In genomic region chr2:33909945-33910344, GRCh38 we compare ENCODE assay signal across 22 cellular contexts.
DNase-seq lines count a peak whose midpoint lies in the region; ATAC-seq, FAIRE-seq and TF ChIP-seq lines count a peak whose summit lies in the region.
"Had no signal": no experiment of that assay in that cellular context is flagged by ENCODE, and none has a peak within 500 bp of the region (broad histone marks: within the 10 kb centered on the region; RNA-seq: fewer than 3 reads in every experiment).

No MANE protein-coding gene starts in this region.

- TF ChIP-seq CTCF in A673 (conservative IDR thresholded peaks at IDR 0.05; ENCODE audit: low read depth, low read length) (no peak), H1 (IDR thresholded peaks at IDR 0.05; ENCODE audit: control extremely low read depth in 1 of 3, insufficient read depth in 1 of 3, low read depth in 1 of 3, low read length in 3 of 3) (no peak), liver (IDR thresholded peaks at IDR 0.05; ENCODE audit: low read depth, low read length, missing input control) (no peak), endodermal cell (conservative IDR thresholded peaks at IDR 0.05) (no peak)

- intact Hi-C loops in A673 (cut with micrococcal nuclease; ENCODE audit: unreplicated experiment) = no loop called here

- no peak overlapping the region for H2AK5ac ChIP-seq in H1 (ENCODE audit: low read depth, low read length)

- H3K4me2 ChIP-seq in H1 (ENCODE audit: insufficient read depth in 1 of 2, low read depth in 2 of 2, low read length in 2 of 2) = no peak overlapping the region
- no peak overlapping the region for H3K4me2 ChIP-seq in Karpas-422 (ENCODE audit: low read depth, low read length, poor library complexity, severe bottlenecking)
- H3K4me2 ChIP-seq: A549 had no signal

- no peak for ATAC-seq in HG02938 (IDR thresholded peaks at IDR 0.05; ENCODE audit: unreplicated experiment)
- ATAC-seq: A549, K562, Panc1 had no signal

- H3K4me3 ChIP-seq in A673 (ENCODE audit: low read depth, low read length, poor library complexity, severe bottlenecking) (no peak overlapping the region), H1 (ENCODE audit: extremely low read depth in 1 of 4, insufficient read depth in 2 of 4, low read depth in 3 of 4, low read length in 4 of 4) (no peak overlapping the region), liver (ENCODE audit: low read depth in 1 of 3, low read length in 3 of 3) (no peak overlapping the region), Karpas-422 (ENCODE audit: low read length) (no peak overlapping the region), endodermal cell (ENCODE audit: low read length) (no peak overlapping the region)
- H3K4me3 ChIP-seq: A549, K562, SJSA1 had no signal

- H3K56ac ChIP-seq in H1 (replicated peaks; ENCODE audit: insufficient read length, low read depth, low read length) = no peak overlapping the region

- H3K18ac ChIP-seq in H1 (ENCODE audit: extremely low read depth, low read length) = no peak overlapping the region

- peaks cover 25% of the 10 kb centered on the region for H3K9me3 Mint-ChIP-seq in endodermal cell

- no peaks in the 10 kb centered on the region for H3K9me2 ChIP-seq in Karpas-422 (replicated peaks; ENCODE audit: insufficient read depth, low read length)

- no peaks in the 10 kb centered on the region for H3K27me3 ChIP-seq in A673 (replicated peaks; ENCODE audit: insufficient read depth, low read depth, low read length, poor library complexity)
- no peaks in the 10 kb centered on the region for H3K27me3 ChIP-seq in H1 (replicated peaks in 1 of 4; ENCODE audit: control insufficient read depth in 3 of 4, extremely low read depth in 1 of 4, insufficient read depth in 3 of 4, low read length in 3 of 4)
- H3K27me3 ChIP-seq in liver (ENCODE audit: control insufficient read depth in 4 of 4, insufficient read depth in 4 of 4, low read length in 3 of 4) = no peaks in the 10 kb centered on the region
- no peaks in the 10 kb centered on the region for H3K27me3 ChIP-seq in Karpas-422 (ENCODE audit: low read length)
- no peaks in the 10 kb centered on the region for H3K27me3 ChIP-seq in endodermal cell (ENCODE audit: control insufficient read depth, insufficient read depth, low read length, poor library complexity, severe bottlenecking)
- H3K27me3 ChIP-seq: SJSA1 had no signal

- H3K79me1 ChIP-seq in H1 (ENCODE audit: low read depth, low read length) = no peaks in the 10 kb centered on the region

- H3K4me3 Mint-ChIP-seq in endodermal cell = no peak overlapping the region
- H3K4me3 Mint-ChIP-seq: CD4-positive, CD25-positive, alpha-beta regulatory T cell had no signal

- H4K20me1 ChIP-seq in H1 (replicated peaks in 1 of 2; ENCODE audit: control insufficient read depth in 1 of 2, insufficient read depth in 2 of 2, low read length in 2 of 2) (no peaks in the 10 kb centered on the region), Karpas-422 (ENCODE audit: insufficient read depth, low read depth, low read length) (no peaks in the 10 kb centered on the region)

- no peak overlapping the region for H3K23ac ChIP-seq in H1 (ENCODE audit: insufficient read length)

- 93% methylated on average over 4 of the region's 4 CpGs; no CpG with 5 or more reads in 1 of the 2 experiments for WGBS in H1 (ENCODE audit: extremely low coverage in 1 of 2, insufficient coverage in 1 of 2, insufficient read length in 1 of 2, insufficient replicate concordance in 2 of 2, low coverage in 1 of 2, low lambda C conversion rate in 2 of 2, missing lambda C conversion rate in 1 of 2), 2 experiments
- 41% methylated on average over 4 of the region's 4 CpGs for WGBS in liver
- 94 to 95% methylated on average over 4 of the region's 4 CpGs for WGBS in endodermal cell (ENCODE audit: insufficient coverage in 1 of 2, insufficient read length in 1 of 2), 2 experiments

- CTCF ChIA-PET in A673 (lab: Charles Lee) (no interaction called here), H1 (lab: Charles Lee; ENCODE audit: partially characterized antibody) (no interaction called here)

- no peak overlapping the region for H2BK20ac ChIP-seq in H1 (ENCODE audit: low read length)

- no peak overlapping the region for H2BK120ac ChIP-seq in H1 (replicated peaks; ENCODE audit: low read depth, low read length)

- no peaks in the 10 kb centered on the region for H3K79me2 ChIP-seq in H1 (ENCODE audit: control insufficient read depth in 1 of 2, insufficient read depth in 2 of 2, low read length in 2 of 2)
- H3K79me2 ChIP-seq in Karpas-422 (ENCODE audit: low read length) = no peaks in the 10 kb centered on the region

- no peak overlapping the region for H4K91ac ChIP-seq in H1 (replicated peaks; ENCODE audit: insufficient read length, low read length)

- no peak overlapping the region for H3K27ac Mint-ChIP-seq in endodermal cell
- H3K27ac Mint-ChIP-seq: CD4-positive, CD25-positive, alpha-beta regulatory T cell had no signal

- BruUV-seq in A673 (replicated peaks; lab: Mats Ljungman, UMichigan) = no TSS peak

- no peak overlapping the region for H3K14ac ChIP-seq in H1 (ENCODE audit: insufficient read length)

- no peak overlapping the region for H4K8ac ChIP-seq in H1 (ENCODE audit: extremely low read depth, insufficient read depth, low read length)

- H2BK5ac ChIP-seq in H1 (ENCODE audit: low read depth, low read length) = no peak overlapping the region

- DNase-seq in A673 (ENCODE audit: low spot score) (no peak), HTR-8/SVneo (ENCODE audit: insufficient read length, low spot score) (no peak), H1 (ENCODE audit: low read depth in 1 of 2, low spot score in 2 of 2) (no peak), NCI-H524 (lab: John Stamatoyannopoulos, UW) (no peak), Karpas-422 (no peak), endodermal cell (no peak)
- DNase-seq: CD4-positive, CD25-positive, alpha-beta regulatory T cell; EL; GF-D8; HCEC 1CT; NCI-H1092; NCI-H1436; NCI-H187 treated with DMSO at 0.1 percent for 48 hours; NCI-H510A treated with DMSO at 0.1 percent for 48 hours; NCI-H774 had no signal

- H4K5ac ChIP-seq in H1 (ENCODE audit: insufficient read length, low read depth, low read length) = no peak overlapping the region

- TF ChIP-seq EP300 in H1 (IDR thresholded peaks at IDR 0.05; ENCODE audit: borderline replicate concordance in 1 of 2, low read depth in 2 of 2, low read length in 2 of 2) = no peak

- peaks cover 27% of the 10 kb centered on the region for H3K9me3 ChIP-seq in A673 (ENCODE audit: low read depth, low read length, poor library complexity, severe bottlenecking)
- H3K9me3 ChIP-seq in H1 (ENCODE audit: insufficient read depth in 2 of 2, low read depth in 1 of 2, low read length in 1 of 2) = peaks cover 12 to 19% of the 10 kb centered on the region in 2 experiments
- H3K9me3 ChIP-seq in liver (ENCODE audit: control insufficient read depth in 4 of 4, low read length in 3 of 4) = peaks cover 0 to 1% (median 0%) of the 10 kb centered on the region in 4 donors
- peaks cover 7% of the 10 kb centered on the region for H3K9me3 ChIP-seq in Karpas-422 (ENCODE audit: low read length)
- H3K9me3 ChIP-seq in endodermal cell (ENCODE audit: control insufficient read depth, low read length) = peaks cover 14% of the 10 kb centered on the region
- H3K9me3 ChIP-seq: A549, SJSA1 had no signal

- no peak overlapping the region for H3K4ac ChIP-seq in H1 (replicated peaks; ENCODE audit: insufficient read length, low read depth, low read length)

- FAIRE-seq in HTR-8/SVneo (lab: Jason Lieb, UNC) (peak; percentile 16), H1 (lab: Jason Lieb, UNC) (no peak)
- FAIRE-seq: A549, GM19239, K562 had no signal

- POLR2A ChIA-PET in A673 (lab: Charles Lee; ENCODE audit: low non-redundant PET) = no interaction called here
- POLR2A ChIA-PET in H1 (lab: Charles Lee; ENCODE audit: partially characterized antibody) = no interaction called here

- no peak overlapping the region for H2BK15ac ChIP-seq in H1 (ENCODE audit: low read length)

- H3K23me2 ChIP-seq in H1 (ENCODE audit: low read depth, low read length) = no peaks in the 10 kb centered on the region; the same call in 1 of the 2 replicates

- no peak for TF ChIP-seq POLR2A in H1 (IDR thresholded peaks at IDR 0.05; ENCODE audit: control extremely low read depth in 1 of 2, low read depth in 2 of 2, low read length in 2 of 2)

- H2BK12ac ChIP-seq in H1 (ENCODE audit: low read depth, low read length) = no peak overlapping the region

- peaks cover 7% of the 10 kb centered on the region for H3K4me1 ChIP-seq in A673 (ENCODE audit: insufficient read depth, low read length, poor library complexity, severe bottlenecking)
- no peaks in the 10 kb centered on the region for H3K4me1 ChIP-seq in H1 (replicated peaks in 1 of 4; ENCODE audit: control insufficient read depth in 3 of 4, insufficient read depth in 4 of 4, low read length in 3 of 4)
- peaks cover 0 to 14% (median 5%) of the 10 kb centered on the region in 4 donors for H3K4me1 ChIP-seq in liver (ENCODE audit: control insufficient read depth in 4 of 4, insufficient read depth in 4 of 4, low read length in 3 of 4)
- no peaks in the 10 kb centered on the region for H3K4me1 ChIP-seq in Karpas-422 (ENCODE audit: low read length)
- no peaks in the 10 kb centered on the region for H3K4me1 ChIP-seq in endodermal cell (ENCODE audit: control insufficient read depth, insufficient read depth, low read length)
- H3K4me1 ChIP-seq: A549, SJSA1 had no signal

- no peak overlapping the region for H3K9ac ChIP-seq in H1 (replicated peaks in 1 of 4; ENCODE audit: extremely low read depth in 1 of 4, low read depth in 3 of 4, low read length in 3 of 4)
- H3K9ac ChIP-seq in liver (ENCODE audit: low read depth in 1 of 2, low read length in 2 of 2) = no peak overlapping the region
- H3K9ac ChIP-seq in Karpas-422 (ENCODE audit: low read length) = no peak overlapping the region
- H3K9ac ChIP-seq in endodermal cell (ENCODE audit: extremely low read depth, low read length, poor library complexity, severe bottlenecking) = no peak overlapping the region

- TF ChIP-seq RAD21 in H1 (IDR thresholded peaks at IDR 0.05 in 1 of 2, conservative IDR thresholded peaks at IDR 0.05 in 1 of 2; ENCODE audit: low read depth in 2 of 2, low read length in 2 of 2) = no peak
- peak in 1 of 2 donors; percentile 41 for TF ChIP-seq RAD21 in liver (IDR thresholded peaks at IDR 0.05)

- H3K4me1 Mint-ChIP-seq in endodermal cell = no peaks in the 10 kb centered on the region
- H3K4me1 Mint-ChIP-seq: CD4-positive, CD25-positive, alpha-beta regulatory T cell had no signal

- H3K27me3 Mint-ChIP-seq in endodermal cell (ENCODE audit: insufficient read depth) = no peaks in the 10 kb centered on the region
- H3K27me3 Mint-ChIP-seq: CD4-positive, CD25-positive, alpha-beta regulatory T cell had no signal

- H2AFZ ChIP-seq in H1 (ENCODE audit: low read length) (no peak overlapping the region), Karpas-422 (ENCODE audit: low read length) (no peak overlapping the region)

- H3K36me3 ChIP-seq in A673 (ENCODE audit: insufficient read depth, low read length, poor library complexity, severe bottlenecking) (no peaks in the 10 kb centered on the region), H1 (ENCODE audit: control insufficient read depth in 2 of 4, insufficient read depth in 4 of 4, low read length in 3 of 4) (no peaks in the 10 kb centered on the region; a peak in 1 of 8 replicates), liver (ENCODE audit: control insufficient read depth in 4 of 4, insufficient read depth in 3 of 4, low read depth in 1 of 4, low read length in 3 of 4) (no peaks in the 10 kb centered on the region), Karpas-422 (ENCODE audit: insufficient read depth, low read length) (no peaks in the 10 kb centered on the region), endodermal cell (ENCODE audit: control insufficient read depth, insufficient read depth, low read length) (no peaks in the 10 kb centered on the region)
- H3K36me3 ChIP-seq: SJSA1 had no signal

- H3K36me3 Mint-ChIP-seq in endodermal cell (ENCODE audit: low read depth) = peaks cover 2% of the 10 kb centered on the region
- H3K36me3 Mint-ChIP-seq: CD4-positive, CD25-positive, alpha-beta regulatory T cell had no signal

- H3K27ac ChIP-seq in A673 (ENCODE audit: low read depth, low read length, poor library complexity, severe bottlenecking) (peak overlapping the region; percentile 22), H1 (ENCODE audit: low read depth, low read length) (no peak overlapping the region), liver (ENCODE audit: low read depth in 1 of 2, low read length in 2 of 2) (no peak overlapping the region), Karpas-422 (ENCODE audit: low read length) (no peak overlapping the region), endodermal cell (ENCODE audit: low read depth, low read length) (no peak overlapping the region)
- H3K27ac ChIP-seq: A549, SJSA1 had no signal
